In genomic region chr10:11058965-11059364, GRCh38 we compare ENCODE assay signal across 15 cellular contexts. TPM values are rescaled to one million over a fixed set of nuclear protein-coding genes. Genes with fewer than 3 reads are reported as not detected.
A peak's percentile ranks its signal among the peaks of the same experiment; 100 is the strongest.
DNase-seq lines count a peak whose midpoint lies in the region; TF ChIP-seq lines count a peak whose summit lies in the region.
"Had no signal": no experiment of that assay in that cellular context is flagged by ENCODE, and none has a peak within 500 bp of the region (broad histone marks: within the 10 kb centered on the region; RNA-seq: fewer than 3 reads in every experiment).

No MANE protein-coding gene starts in this region.

- TF ChIP-seq POLR2A in stomach (IDR thresholded peaks at IDR 0.05), result no peak

- no peaks in the 10 kb centered on the region for H3K27me3 ChIP-seq in neuronal stem cell (ENCODE audit: control insufficient read depth in 3 of 3, insufficient read depth in 3 of 3, low read depth in 1 of 3, low read length in 3 of 3)
- H3K27me3 ChIP-seq in stomach, result no peaks in the 10 kb centered on the region
- H3K27me3 ChIP-seq: BLaER1 had no signal

- no peak overlapping the region for H4K91ac ChIP-seq in neuronal stem cell (ENCODE audit: low read depth, low read length, poor library complexity)

- H3K36me3 ChIP-seq in neuronal stem cell (replicated peaks in 1 of 2; ENCODE audit: control insufficient read depth in 2 of 2, insufficient read depth in 2 of 2, low read length in 2 of 2) (no peaks in the 10 kb centered on the region), stomach (no peaks in the 10 kb centered on the region)
- H3K36me3 ChIP-seq: BLaER1 had no signal

- H3K14ac ChIP-seq in neuronal stem cell (ENCODE audit: low read length), result no peak overlapping the region

- no peak overlapping the region for H3K9ac ChIP-seq in neuronal stem cell (ENCODE audit: low read depth, low read length, poor library complexity)
- H3K9ac ChIP-seq: BLaER1 had no signal

- no peak overlapping the region for H2AFZ ChIP-seq in neuronal stem cell (ENCODE audit: low read length)

- H3K79me1 ChIP-seq in neuronal stem cell (ENCODE audit: low read depth, low read length), result no peaks in the 10 kb centered on the region

- no peak overlapping the region for H3K27ac ChIP-seq in neuronal stem cell (replicated peaks; ENCODE audit: low read length)
- no peak overlapping the region for H3K27ac ChIP-seq in stomach
- H3K27ac ChIP-seq: BLaER1 had no signal

- no peak overlapping the region for H4K8ac ChIP-seq in neuronal stem cell (ENCODE audit: low read depth, low read length)

- H3K4me2 ChIP-seq in neuronal stem cell (ENCODE audit: insufficient read depth, low read length, poor library complexity, severe bottlenecking), result no peak overlapping the region
- H3K4me2 ChIP-seq: BLaER1 had no signal

- H3K23ac ChIP-seq in neuronal stem cell (ENCODE audit: low read depth, low read length, poor library complexity), result no peak overlapping the region

- H3K4me1 ChIP-seq in neuronal stem cell (ENCODE audit: control insufficient read depth in 2 of 2, insufficient read depth in 1 of 2, low read depth in 1 of 2, low read length in 2 of 2) (no peaks in the 10 kb centered on the region), stomach (no peaks in the 10 kb centered on the region)
- H3K4me1 ChIP-seq: BLaER1 had no signal

- no peak overlapping the region for H2BK120ac ChIP-seq in neuronal stem cell (ENCODE audit: low read depth, low read length)

- no peak overlapping the region for H2BK5ac ChIP-seq in neuronal stem cell (ENCODE audit: low read length)

- peak; percentile 1 for DNase-seq in EL
- peak; percentile 79 for DNase-seq in amniotic epithelial cell (ENCODE audit: low read depth)
- peak; percentile 23 for DNase-seq in fibroblast of pulmonary artery (ENCODE audit: low read depth)
- DNase-seq in non-pigmented ciliary epithelial cell (ENCODE audit: low read depth), result peak; percentile 4
- DNase-seq in neuronal stem cell (ENCODE audit: low spot score), result no peak
- no peak for DNase-seq in HT-29 (ENCODE audit: low spot score)
- DNase-seq in stomach, result no peak
- DNase-seq in DMS114 treated with DMSO at 0.1 percent for 48 hours (lab: John Stamatoyannopoulos, UW; ENCODE audit: unreplicated experiment), result no peak
- DNase-seq: activated naive CD8-positive, alpha-beta T cell treated with anti-CD3 and anti-CD28 coated beads, Interleukin-2, amount 10 ng/mL, durations not matched to agents 7 days and 5 days; DMS79 treated with DMSO at 0.1 percent for 48 hours; NCI-H1092 treated with DMSO at 0.1 percent for 48 hours; NK-92 treated with Interleukin-12 subunit alpha and Interleukin-12 subunit beta, amount 100 ng/mL, for 24 hours; nucleus accumbens; Right ventricle myocardium superior had no signal

- TF ChIP-seq EP300 in stomach (IDR thresholded peaks at IDR 0.05), result no peak

- no CpG with 5 or more reads among the region's 8 CpGs for WGBS in neuronal stem cell (ENCODE audit: extremely low coverage in 2 of 2, insufficient read length in 2 of 2, insufficient replicate concordance in 1 of 2), 2 donors
- 86 to 90% (median 87%) methylated on average over 8 of the region's 8 CpGs for WGBS in stomach, 5 donors

- H3K9me3 ChIP-seq in neuronal stem cell (replicated peaks in 1 of 2; ENCODE audit: control insufficient read depth in 2 of 2, insufficient read depth in 1 of 2, low read depth in 1 of 2, low read length in 2 of 2) (peaks cover 1 to 6% of the 10 kb centered on the region in 2 donors), stomach (peaks cover 0 to 6% (median 0%) of the 10 kb centered on the region in 4 donors)

- H2BK12ac ChIP-seq in neuronal stem cell (ENCODE audit: low read length), result no peak overlapping the region

- no peak overlapping the region for H2AK5ac ChIP-seq in neuronal stem cell (ENCODE audit: low read depth, low read length)

- H3K4me3 ChIP-seq in fibroblast of pulmonary artery (replicated peaks; ENCODE audit: low read depth, low read length) (no peak overlapping the region), neuronal stem cell (ENCODE audit: low read length in 2 of 2) (no peak overlapping the region), stomach (no peak overlapping the region)
- H3K4me3 ChIP-seq: BLaER1 had no signal

- no peak overlapping the region for H3K4ac ChIP-seq in neuronal stem cell (ENCODE audit: low read length)

- intact Hi-C loops in stomach (cut with DNase I; ENCODE audit: low total_unique reads), result no loop called here

- TF ChIP-seq CTCF in fibroblast of pulmonary artery (IDR thresholded peaks at IDR 0.05; ENCODE audit: low read length, missing control alignments), result no peak
- no peak for TF ChIP-seq CTCF in stomach (IDR thresholded peaks at IDR 0.05)

- no peak overlapping the region for H3K18ac ChIP-seq in neuronal stem cell (ENCODE audit: low read length)

- no peak overlapping the region for H2BK15ac ChIP-seq in neuronal stem cell (ENCODE audit: low read length)

RNA-seq across cellular contexts. Expression of gene CELF2, which starts 41.3 kb away (rescaled TPM):
- polyA plus RNA-seq in neuronal stem cell (2013, experiment 1 of 2), result 32.5 TPM
- polyA plus RNA-seq in neuronal stem cell (2013, experiment 2 of 2), result 34.4 TPM
- total RNA-seq in HT-29 (2014; rRNA removed; shearing (Covaris generic)), result not detected in 2 replicates
- 10 to 100 TPM; 35.2 to 65.3 (median 37.7) TPM for total RNA-seq in stomach
- 1 to 10 TPM; 3.9 to 7.5 (median 6.4) TPM for polyA plus RNA-seq in stomach

Comparison
In these comparisons a context has a peak if more than half of its experiments do, and no peak if none do; other contexts are left out.
1. DNase-seq: peak in EL (single experiment), amniotic epithelial cell (single experiment), fibroblast of pulmonary artery (single experiment) and non-pigmented ciliary epithelial cell (single experiment); none in neuronal stem cell (single experiment), HT-29 (single experiment), stomach (single experiment) and DMS114 treated with DMSO at 0.1 percent for 48 hours (single experiment).
2. RNA of gene CELF2, which starts 41.3 kb away (total RNA-seq): 35.2 to 65.3 TPM in stomach; not detected in HT-29; every median in the first group is over 10 times any median in the second.